In the genomic region with DNA sequence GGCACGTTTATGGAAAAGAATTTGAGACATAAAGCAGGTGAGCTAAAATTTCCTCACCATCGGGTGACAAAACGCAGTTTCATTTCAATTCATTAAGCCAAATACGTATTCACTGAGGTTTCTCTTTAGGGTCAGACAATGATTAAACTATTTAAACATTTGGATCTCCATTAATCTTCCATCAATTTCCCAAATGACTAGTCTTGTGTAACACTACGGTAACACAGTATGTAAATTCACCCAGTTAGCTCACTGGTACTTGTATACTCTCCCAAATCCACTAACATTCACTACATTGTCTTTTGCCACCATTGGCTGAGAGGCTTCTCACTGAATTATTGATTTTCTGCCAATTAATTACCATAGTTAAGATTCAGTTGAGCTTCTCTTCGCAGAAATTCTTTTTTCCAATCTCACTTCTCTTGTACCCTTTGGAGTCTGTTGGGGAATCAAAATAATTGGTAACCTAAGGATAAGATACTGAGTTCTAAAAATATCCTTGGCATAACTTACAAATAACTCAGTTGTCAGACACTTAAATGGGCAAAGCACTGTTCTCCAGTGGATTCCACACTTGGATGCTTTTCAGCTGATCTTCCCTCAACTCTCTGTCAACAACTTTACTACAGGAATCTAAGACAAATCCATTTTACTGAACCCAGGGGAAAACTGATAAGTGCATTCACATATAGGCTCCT, we compare ENCODE assay signal across 15 cellular contexts. TPM values are rescaled to one million over a fixed set of nuclear protein-coding genes. Genes with fewer than 3 reads are reported as not detected.
DNase-seq lines count a peak whose midpoint lies in the region; ATAC-seq, FAIRE-seq and TF ChIP-seq lines count a peak whose summit lies in the region.
"Had no signal": no experiment of that assay in that cellular context is flagged by ENCODE, and none has a peak within 500 bp of the region (broad histone marks: within the 10 kb centered on the region; RNA-seq: fewer than 3 reads in every experiment).

No MANE protein-coding gene starts in this region.

- H3K14ac ChIP-seq in H1 (ENCODE audit: insufficient read length): no peak overlapping the region

- CTCF ChIA-PET in H1 (lab: Charles Lee; ENCODE audit: partially characterized antibody): interaction anchor here (0.5 to 1.2 kb wide), 2 partner anchors 13 to 52 kb away, joined by 3 to 4 read pairs; no protein-coding TSS in a partner anchor

- H2AK5ac ChIP-seq in H1 (ENCODE audit: low read depth, low read length): no peak overlapping the region

- no peak for DNase-seq in HL-60 (ENCODE audit: low read depth in 1 of 2, low spot score in 1 of 2)
- DNase-seq in H1 (ENCODE audit: low read depth in 1 of 2, low spot score in 2 of 2): no peak
- peak; percentile 68 for DNase-seq in kidney glomerular epithelial cell (lab: John Stamatoyannopoulos, UW)
- DNase-seq in smooth muscle cell (lab: John Stamatoyannopoulos, UW; ENCODE audit: unreplicated experiment): no peak
- DNase-seq in AML-193 (lab: John Stamatoyannopoulos, UW): no peak
- no peak for DNase-seq in stimulated activated CD4-positive, alpha-beta T cell treated with anti-CD3 and anti-CD28 coated beads, Interleukin-12 subunit alpha, Interleukin-12 subunit beta, amount 100 ng/mL, for 4 hours
- DNase-seq: activated CD4-positive, alpha-beta T cell treated with anti-CD3 and anti-CD28 coated beads, Interleukin-2, amount 10 ng/mL, durations not matched to agents 7 days and 5 days; activated naive CD8-positive, alpha-beta T cell treated with anti-CD3 and anti-CD28 coated beads for 36 hours; NCI-H1436 treated with DMSO at 0.1 percent for 48 hours; NCI-H82; posterior cingulate gyrus; RPMI8226; tibial artery had no signal

- no peak overlapping the region for H2BK15ac ChIP-seq in H1 (ENCODE audit: low read length)

- H3K23me2 ChIP-seq in H1 (ENCODE audit: low read depth, low read length): no peaks in the 10 kb centered on the region

- no peak overlapping the region for H3K9ac ChIP-seq in H1 (replicated peaks in 1 of 4; ENCODE audit: extremely low read depth in 1 of 4, low read depth in 3 of 4, low read length in 3 of 4)
- no peak overlapping the region for H3K9ac ChIP-seq in smooth muscle cell (ENCODE audit: low read depth)

- no peak overlapping the region for H3K4ac ChIP-seq in H1 (replicated peaks; ENCODE audit: insufficient read length, low read depth, low read length)

- no peak for TF ChIP-seq EP300 in H1 (IDR thresholded peaks at IDR 0.05; ENCODE audit: borderline replicate concordance in 1 of 2, low read depth in 2 of 2, low read length in 2 of 2)

- POLR2A ChIA-PET in H1 (lab: Charles Lee; ENCODE audit: partially characterized antibody): no interaction called here

- H2BK120ac ChIP-seq in H1 (replicated peaks; ENCODE audit: low read depth, low read length): no peak overlapping the region

- TF ChIP-seq POLR2A in H1 (IDR thresholded peaks at IDR 0.05; ENCODE audit: control extremely low read depth in 1 of 2, low read depth in 2 of 2, low read length in 2 of 2): no peak

- H3K23ac ChIP-seq in H1 (ENCODE audit: insufficient read length): no peak overlapping the region

- H4K20me1 ChIP-seq in H1 (replicated peaks in 1 of 2; ENCODE audit: control insufficient read depth in 1 of 2, insufficient read depth in 2 of 2, low read length in 2 of 2): no peaks in the 10 kb centered on the region
- H4K20me1 ChIP-seq in smooth muscle cell (ENCODE audit: low read depth): peaks cover 29% of the 10 kb centered on the region

- no peak overlapping the region for H4K5ac ChIP-seq in H1 (ENCODE audit: insufficient read length, low read depth, low read length)

- no peak for ATAC-seq in HG02884 (IDR thresholded peaks at IDR 0.05; ENCODE audit: unreplicated experiment)

- H3K79me2 ChIP-seq in H1 (ENCODE audit: control insufficient read depth in 1 of 2, insufficient read depth in 2 of 2, low read length in 2 of 2): no peaks in the 10 kb centered on the region; a peak in 1 of 4 replicates
- H3K79me2 ChIP-seq in smooth muscle cell (ENCODE audit: low read depth): peaks cover 97% of the 10 kb centered on the region

- no peak overlapping the region for H3K18ac ChIP-seq in H1 (ENCODE audit: extremely low read depth, low read length)

- H3K4me1 ChIP-seq in H1 (replicated peaks in 1 of 4; ENCODE audit: control insufficient read depth in 3 of 4, insufficient read depth in 4 of 4, low read length in 3 of 4) (no peaks in the 10 kb centered on the region; a peak in 1 of 7 replicates), smooth muscle cell (ENCODE audit: low read depth) (peaks cover 28% of the 10 kb centered on the region)
- H3K4me1 ChIP-seq: breast epithelium had no signal

- no peak overlapping the region for H3K4me2 ChIP-seq in H1 (ENCODE audit: insufficient read depth in 1 of 2, low read depth in 2 of 2, low read length in 2 of 2)
- H3K4me2 ChIP-seq in smooth muscle cell: peak overlapping the region; percentile 52

- no peak overlapping the region for H3K4me3 ChIP-seq in HL-60 (replicated peaks; ENCODE audit: insufficient read depth, low read length)
- no peak overlapping the region for H3K4me3 ChIP-seq in H1 (ENCODE audit: extremely low read depth in 1 of 4, insufficient read depth in 2 of 4, low read depth in 3 of 4, low read length in 4 of 4)
- H3K4me3 ChIP-seq in smooth muscle cell: no peak overlapping the region
- H3K4me3 ChIP-seq: breast epithelium, tibial artery had no signal

- 81% methylated on average over 6 of the region's 6 CpGs; no CpG with 5 or more reads in 1 of the 2 experiments for WGBS in H1 (ENCODE audit: extremely low coverage in 1 of 2, insufficient coverage in 1 of 2, insufficient read length in 1 of 2, insufficient replicate concordance in 2 of 2, low coverage in 1 of 2, low lambda C conversion rate in 2 of 2, missing lambda C conversion rate in 1 of 2), 2 experiments
- 90% methylated on average over 6 of the region's 6 CpGs for WGBS in smooth muscle cell (ENCODE audit: low lambda C conversion rate)

- no peak overlapping the region for H3K56ac ChIP-seq in H1 (replicated peaks; ENCODE audit: insufficient read length, low read depth, low read length)

- H4K91ac ChIP-seq in H1 (replicated peaks; ENCODE audit: insufficient read length, low read length): no peak overlapping the region

- FAIRE-seq in H1 (lab: Jason Lieb, UNC): peak; percentile 7

- no peaks in the 10 kb centered on the region for H3K27me3 ChIP-seq in HL-60 (ENCODE audit: insufficient read depth, poor library complexity, severe bottlenecking)
- no peaks in the 10 kb centered on the region for H3K27me3 ChIP-seq in H1 (replicated peaks in 1 of 4; ENCODE audit: control insufficient read depth in 3 of 4, extremely low read depth in 1 of 4, insufficient read depth in 3 of 4, low read length in 3 of 4)
- H3K27me3 ChIP-seq in smooth muscle cell (ENCODE audit: low read depth): no peaks in the 10 kb centered on the region
- H3K27me3 ChIP-seq: breast epithelium, tibial artery had no signal

- H4K8ac ChIP-seq in H1 (ENCODE audit: extremely low read depth, insufficient read depth, low read length): no peak overlapping the region

- peak overlapping the region; percentile 11 for H3K27ac ChIP-seq in HL-60 (replicated peaks)
- H3K27ac ChIP-seq in H1 (ENCODE audit: low read depth, low read length): no peak overlapping the region
- H3K27ac ChIP-seq in smooth muscle cell (ENCODE audit: low read depth): peak overlapping the region; percentile 63
- H3K27ac ChIP-seq: tibial artery had no signal

- TF ChIP-seq CTCF in HL-60 (IDR thresholded peaks at IDR 0.05; ENCODE audit: insufficient read depth, low read length) (no peak), H1 (IDR thresholded peaks at IDR 0.05; ENCODE audit: control extremely low read depth in 1 of 3, insufficient read depth in 1 of 3, low read depth in 1 of 3, low read length in 3 of 3) (no peak), smooth muscle cell (IDR thresholded peaks at IDR 0.05; ENCODE audit: borderline replicate concordance, insufficient read depth, poor library complexity, severe bottlenecking) (no peak)

- H2AFZ ChIP-seq in H1 (ENCODE audit: low read length) (no peak overlapping the region), smooth muscle cell (ENCODE audit: low read depth) (no peak overlapping the region)

- H3K36me3 ChIP-seq in H1 (ENCODE audit: control insufficient read depth in 2 of 4, insufficient read depth in 4 of 4, low read length in 3 of 4) (no peaks in the 10 kb centered on the region), smooth muscle cell (ENCODE audit: low read depth) (no peaks in the 10 kb centered on the region)
- H3K36me3 ChIP-seq: breast epithelium, tibial artery had no signal

- no peak overlapping the region for H2BK20ac ChIP-seq in H1 (ENCODE audit: low read length)

- no peaks in the 10 kb centered on the region for H3K9me3 ChIP-seq in H1 (ENCODE audit: insufficient read depth in 2 of 2, low read depth in 1 of 2, low read length in 1 of 2)
- no peaks in the 10 kb centered on the region for H3K9me3 ChIP-seq in smooth muscle cell (replicated peaks; ENCODE audit: low read depth)
- H3K9me3 ChIP-seq: breast epithelium, tibial artery had no signal

- no peak overlapping the region for H2BK5ac ChIP-seq in H1 (ENCODE audit: low read depth, low read length)

- H2BK12ac ChIP-seq in H1 (ENCODE audit: low read depth, low read length): no peak overlapping the region

- TF ChIP-seq RAD21 in H1 (IDR thresholded peaks at IDR 0.05 in 1 of 2, conservative IDR thresholded peaks at IDR 0.05 in 1 of 2; ENCODE audit: low read depth in 2 of 2, low read length in 2 of 2): no peak

- peaks cover 7% of the 10 kb centered on the region for H3F3A ChIP-seq in smooth muscle cell (ENCODE audit: low read depth)

- no peaks in the 10 kb centered on the region for H3K79me1 ChIP-seq in H1 (ENCODE audit: low read depth, low read length)

TF ChIP-seq in H1, 55 proteins besides CTCF, POLR2A, EP300 and RAD21 (continues in another document):
- TF ChIP-seq SP1 (IDR thresholded peaks at IDR 0.05; ENCODE audit: low read depth, low read length): no peak
- TF ChIP-seq KDM1A (IDR thresholded peaks at IDR 0.05; ENCODE audit: borderline replicate concordance, low read length): no peak
- no peak for TF ChIP-seq TCF12 (IDR thresholded peaks at IDR 0.05; ENCODE audit: low read depth, low read length)
- TF ChIP-seq EZH2 (IDR thresholded peaks at IDR 0.05; ENCODE audit: low read depth, low read length, severe bottlenecking): no peak
- TF ChIP-seq ASH2L (IDR thresholded peaks at IDR 0.05; ENCODE audit: low read length): no peak
- no peak for TF ChIP-seq MAFK (IDR thresholded peaks at IDR 0.05; ENCODE audit: low read depth, low read length)

RNA-seq across cellular contexts. Expression of a gene that starts 40.7 kb away (rescaled TPM):
- total RNA-seq in H1 (2021; fragmentation: NEBNext Ultra II Directional; extraction: Animal tissue kit (Norgen Biotek cat#: 25700)): 12.0 and 13.2 TPM in 2 replicates
- polyA plus RNA-seq in H1 (2011; rRNA removed) (7.7 and 11.5 TPM in 2 replicates), smooth muscle cell (14.9 and 18.9 TPM in 2 replicates)
- polyA plus RNA-seq in H1 (2011; cell fraction: cytosol; rRNA removed): 9.8 TPM
- polyA plus RNA-seq in H1 (2011; cell fraction: nucleus; rRNA removed): 19.7 TPM
- 7.1 to 9.0 TPM (median 7.9 TPM) in 4 replicates for polyA plus RNA-seq in H1 (2012, experiment 1 of 2)
- 0.62 TPM for polyA plus RNA-seq in H1 (2012, experiment 2 of 2)
- polyA plus RNA-seq in H1 (2013, experiment 1 of 2): 4.2 TPM
- 4.0 TPM for polyA plus RNA-seq in H1 (2013, experiment 2 of 2)
- polyA minus RNA-seq in H1 (2011; rRNA and poly(A)+ RNA removed): 13.6 and 18.9 TPM in 2 replicates
- 9.7 TPM for polyA minus RNA-seq in H1 (2011; cell fraction: cytosol; rRNA and poly(A)+ RNA removed)
- polyA minus RNA-seq in H1 (2011; cell fraction: nucleus; rRNA and poly(A)+ RNA removed): 29.5 TPM
- 37.0 and 37.2 TPM in 2 replicates for total RNA-seq in smooth muscle cell
